Comparison of ENCODE assay signal across 9 cellular contexts in the genomic region with DNA sequence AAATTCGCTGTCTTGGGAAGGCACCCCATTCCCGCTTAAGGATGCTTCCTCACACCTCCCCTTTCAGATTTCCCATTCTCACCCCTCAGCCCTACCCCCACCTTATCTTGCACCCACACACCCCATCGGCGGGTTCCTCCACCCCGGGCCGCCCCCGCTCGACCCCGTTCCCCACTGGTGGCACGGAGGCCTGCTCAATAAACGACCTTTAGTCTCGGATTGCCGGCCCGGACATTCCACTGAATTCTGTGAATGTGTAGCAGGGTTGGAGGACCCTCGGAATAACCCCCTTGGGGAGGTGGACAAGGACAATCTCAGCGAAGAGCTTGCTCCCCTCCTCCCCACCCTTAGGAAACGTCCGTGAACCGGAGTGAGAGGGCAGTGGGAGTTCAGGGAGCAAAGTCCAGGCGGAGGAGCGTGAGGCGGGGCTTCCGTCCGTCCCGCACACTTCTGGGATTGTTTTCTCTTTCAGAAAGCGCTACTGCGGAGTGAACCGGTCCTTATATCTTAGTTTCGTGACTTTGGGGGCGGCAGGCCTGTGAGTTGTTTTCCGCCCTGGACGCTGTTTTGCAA. TPM values are rescaled to one million over a fixed set of nuclear protein-coding genes. Genes with fewer than 3 reads are reported as not detected.
DNase-seq lines count a peak whose midpoint lies in the region; ATAC-seq and TF ChIP-seq lines count a peak whose summit lies in the region.
"Had no signal": no experiment of that assay in that cellular context is flagged by ENCODE, and none has a peak within 500 bp of the region (broad histone marks: within the 10 kb centered on the region; RNA-seq: fewer than 3 reads in every experiment).

No MANE protein-coding gene starts in this region.

- H3K27me3 ChIP-seq in lung (ENCODE audit: control insufficient read depth, insufficient read depth) (no peaks in the 10 kb centered on the region), upper lobe of left lung (peaks cover 0 to 38% (median 4%) of the 10 kb centered on the region in 4 donors)

- 12 to 16% methylated on average over 32 of the region's 32 CpGs for WGBS in lung, 2 donors
- 17 to 20% methylated on average over 27 to 31 of the region's 32 CpGs for WGBS in upper lobe of left lung, 2 donors

- H3K36me3 ChIP-seq in lung (ENCODE audit: control insufficient read depth in 2 of 2, insufficient read depth in 2 of 2, low read length in 2 of 2) (peaks cover 0 to 5% of the 10 kb centered on the region in 2 donors), upper lobe of left lung (peaks cover 0 to 22% (median 6%) of the 10 kb centered on the region in 4 donors)

- peak overlapping the region; percentile 71 for H3K4me3 Mint-ChIP-seq in activated T-cell treated with anti-CD3 and anti-CD28 coated beads, Interleukin-2, amount 50 U/mL, for 24 hours
- peak overlapping the region; percentile 57 to 98 (median 78) for H3K4me3 Mint-ChIP-seq in brain

- ATAC-seq in lung (ENCODE audit: insufficient read depth, low FRiP score), result no peak
- ATAC-seq in upper lobe of left lung (ENCODE audit: low FRiP score in 2 of 2), result peak in 1 of 2 donors; percentile 17
- ATAC-seq in HG03469 (IDR thresholded peaks at IDR 0.05; ENCODE audit: unreplicated experiment), result no peak
- no peak for ATAC-seq in GM21447 (IDR thresholded peaks at IDR 0.05; ENCODE audit: unreplicated experiment)

- no peaks in the 10 kb centered on the region for H3K9me3 Mint-ChIP-seq in activated T-cell treated with anti-CD3 and anti-CD28 coated beads, Interleukin-2, amount 50 U/mL, for 24 hours
- H3K9me3 Mint-ChIP-seq in brain, result peaks cover 0 to 1% (median 0%) of the 10 kb centered on the region in 5 experiments

- H3K9me3 ChIP-seq in lung (ENCODE audit: control insufficient read depth in 2 of 2, insufficient read depth in 1 of 2, low read length in 1 of 2) (peaks cover 0 to 2% of the 10 kb centered on the region in 2 donors), upper lobe of left lung (no peaks in the 10 kb centered on the region)

- peak overlapping the region; percentile 26 for H3K27ac Mint-ChIP-seq in activated T-cell treated with anti-CD3 and anti-CD28 coated beads, Interleukin-2, amount 50 U/mL, for 24 hours
- H3K27ac Mint-ChIP-seq in brain, result no peak overlapping the region

- H3K36me3 Mint-ChIP-seq in activated T-cell treated with anti-CD3 and anti-CD28 coated beads, Interleukin-2, amount 50 U/mL, for 24 hours (ENCODE audit: low read depth), result peaks cover 30% of the 10 kb centered on the region
- peaks cover 28% of the 10 kb centered on the region for H3K36me3 Mint-ChIP-seq in brain

- no peak for TF ChIP-seq CTCF in brain (conservative IDR thresholded peaks at IDR 0.05)
- TF ChIP-seq CTCF in lung (IDR thresholded peaks at IDR 0.05; ENCODE audit: control extremely low read depth, extremely low read depth), result no peak
- no peak for TF ChIP-seq CTCF in upper lobe of left lung (IDR thresholded peaks at IDR 0.05)

- peaks cover 71% of the 10 kb centered on the region for H3K4me1 Mint-ChIP-seq in activated T-cell treated with anti-CD3 and anti-CD28 coated beads, Interleukin-2, amount 50 U/mL, for 24 hours (ENCODE audit: low read depth)
- peaks cover 80% of the 10 kb centered on the region for H3K4me1 Mint-ChIP-seq in brain

- H3K4me1 ChIP-seq in lung (ENCODE audit: control insufficient read depth in 2 of 2, insufficient read depth in 2 of 2, low read length in 2 of 2), result peaks cover 5 to 35% of the 10 kb centered on the region in 2 donors
- H3K4me1 ChIP-seq in upper lobe of left lung, result peaks cover 51 to 83% (median 65%) of the 10 kb centered on the region in 4 donors

- peaks cover 87% of the 10 kb centered on the region for H3K27me3 Mint-ChIP-seq in activated T-cell treated with anti-CD3 and anti-CD28 coated beads, Interleukin-2, amount 50 U/mL, for 24 hours
- H3K27me3 Mint-ChIP-seq in brain, result peaks cover 92% of the 10 kb centered on the region

- TF ChIP-seq EP300 in upper lobe of left lung (IDR thresholded peaks at IDR 0.05), result no peak

- no peak for DNase-seq in activated T-cell treated with anti-CD3 and anti-CD28 coated beads, Interleukin-2, amount 50 U/mL, for 24 hours
- DNase-seq in activated T-cell treated with anti-CD3 and anti-CD28 coated beads for 4 hours, result no peak
- DNase-seq in lung (ENCODE audit: low spot score), result no peak
- peak in 1 of 2 donors; percentile 79 for DNase-seq in upper lobe of left lung
- no peak for DNase-seq in cerebellar cortex (ENCODE audit: low spot score)
- DNase-seq: NCI-H1694 treated with DMSO at 0.1 percent for 48 hours had no signal

- no peak for TF ChIP-seq POLR2A in upper lobe of left lung (IDR thresholded peaks at IDR 0.05)

- H3K4me3 ChIP-seq in lung, result peak overlapping the region; percentile 56
- H3K4me3 ChIP-seq in upper lobe of left lung, result peak overlapping the region; percentile 54 to 76 (median 66)

- peak overlapping the region; percentile 73 to 75 for H3K27ac ChIP-seq in lung (ENCODE audit: low read depth in 1 of 2, low read length in 1 of 2)
- peak overlapping the region; percentile 64 to 90 (median 82) for H3K27ac ChIP-seq in upper lobe of left lung

RNA-seq across cellular contexts. Expression of a gene that starts 2.8 kb away (rescaled TPM):
- polyA plus RNA-seq in brain (ENCODE audit: insufficient read depth, low read depth, low replicate concordance) (2.5 TPM), lung (1 to 10 TPM in 1 of 2 donors, under 1 TPM in 1; 0.83 to 1.4 TPM)
- total RNA-seq in lung (1 to 10 TPM in 1 of 2 donors, under 1 TPM in 1; 0.63 to 1.9 TPM), upper lobe of left lung (1 to 10 TPM; 1.3 to 8.4 (median 2.4) TPM)

RNA-seq across cellular contexts. Expression of a gene that starts 5.3 kb away (rescaled TPM):
- polyA plus RNA-seq in brain (ENCODE audit: insufficient read depth, low read depth, low replicate concordance), result 19.5 TPM
- total RNA-seq in lung, result 10 to 100 TPM; 16.7 to 35.5 TPM
- 10 to 100 TPM; 20.6 to 47.8 TPM for polyA plus RNA-seq in lung
- 10 to 100 TPM; 15.4 to 43.2 (median 34.6) TPM for total RNA-seq in upper lobe of left lung

RNA-seq across cellular contexts. Expression of a gene that starts 12.0 kb away (rescaled TPM):
- 0.20 TPM for polyA plus RNA-seq in brain (ENCODE audit: insufficient read depth, low read depth, low replicate concordance)
- not detected for total RNA-seq in lung
- under 1 TPM in 1 of 2 donors, not detected in 1; 0.03 TPM for polyA plus RNA-seq in lung
- 1 to 10 TPM in 1 of 6 donors, under 1 TPM in 1, not detected in 4; 0.26 to 2.6 TPM for total RNA-seq in upper lobe of left lung

RNA-seq across cellular contexts. Expression of a gene that starts 19.4 kb away (rescaled TPM):
- polyA plus RNA-seq in brain (ENCODE audit: insufficient read depth, low read depth, low replicate concordance) (13.4 TPM), lung (10 to 100 TPM; 13.7 to 19.2 TPM)
- total RNA-seq in lung (10 to 100 TPM; 20.9 to 23.7 TPM), upper lobe of left lung (100 to 1,000 TPM in 1 of 6 donors, 10 to 100 TPM in 5; 18.2 to 127 (median 27.3) TPM)

RNA-seq across cellular contexts. Expression of a gene that starts 19.4 kb away (rescaled TPM):
- polyA plus RNA-seq in brain (ENCODE audit: insufficient read depth, low read depth, low replicate concordance) (4.2 TPM), lung (1 to 10 TPM; 5.5 to 8.2 TPM)
- total RNA-seq in lung (10 to 100 TPM; 17.8 to 25.5 TPM), upper lobe of left lung (10 to 100 TPM; 14.8 to 67.1 (median 19.8) TPM)
